In genomic region chr12:123237646-123238329, GRCh38 we compare ENCODE assay signal across 1 cellular context.
TF ChIP-seq lines count a peak whose summit lies in the region.

No MANE protein-coding gene starts in this region.

TF ChIP-seq in GM23338, 12 proteins besides CTCF, POLR2A, EP300 and RAD21 (continued from another document):
- no peak for TF ChIP-seq ZNF462 (CRISPR knock-in tag; IDR thresholded peaks at IDR 0.05)
- TF ChIP-seq EZH2 (IDR thresholded peaks at IDR 0.05; ENCODE audit: low read depth, unreplicated experiment) = no peak
- TF ChIP-seq POLR2AphosphoS5 (IDR thresholded peaks at IDR 0.05; ENCODE audit: low read depth) = no peak
- no peak for TF ChIP-seq STAT1 (IDR thresholded peaks at IDR 0.05; ENCODE audit: unreplicated experiment)
